In genomic region chr19:33278403-33279269, GRCh38 we compare ENCODE assay signal across 1 cellular context.
A peak's percentile ranks its signal among the peaks of the same experiment; 100 is the strongest.
TF ChIP-seq lines count a peak whose summit lies in the region.

No MANE protein-coding gene starts in this region.

TF ChIP-seq in HEK293, 187 proteins besides CTCF, POLR2A, EP300 and RAD21:
- TF ChIP-seq ZNF704 (tag by site-specific recombination; IDR thresholded peaks at IDR 0.05) (no peak), ZNF121 (tag by site-specific recombination; IDR thresholded peaks at IDR 0.05) (peak; percentile 100), GLIS1 (tag by site-specific recombination; IDR thresholded peaks at IDR 0.05) (peak; percentile 50; the same call in 1 of the 2 replicates), ZBTB48 (tag by site-specific recombination; IDR thresholded peaks at IDR 0.05) (peak; percentile 70; the same call in 1 of the 2 replicates), RBAK (tag by site-specific recombination; IDR thresholded peaks at IDR 0.05) (no peak), ZNF138 (tag by site-specific recombination; IDR thresholded peaks at IDR 0.05; ENCODE audit: borderline replicate concordance) (no peak), ZNF664 (tag by site-specific recombination; IDR thresholded peaks at IDR 0.05) (no peak), YY1 (tag by site-specific recombination; IDR thresholded peaks at IDR 0.05) (no peak), ZFP3 (tag by site-specific recombination; IDR thresholded peaks at IDR 0.05; ENCODE audit: low read depth) (no peak), MEIS1 (CRISPR knock-in tag; IDR thresholded peaks at IDR 0.05; ENCODE audit: borderline replicate concordance) (no peak), ZNF274 (IDR thresholded peaks at IDR 0.05; ENCODE audit: low read length) (no peak), ZNF274 (tag by site-specific recombination; IDR thresholded peaks at IDR 0.05; ENCODE audit: borderline replicate concordance) (no peak), GLIS2 (tag by site-specific recombination; IDR thresholded peaks at IDR 0.05) (peak; percentile 46; the same call in 1 of the 2 replicates), ZNF341 (tag by site-specific recombination; IDR thresholded peaks at IDR 0.05; ENCODE audit: low read depth) (peak; percentile 6), ZBTB8A (tag by site-specific recombination; IDR thresholded peaks at IDR 0.05) (peak; percentile 25; the same call in 1 of the 2 replicates), ZNF280C (tag by site-specific recombination; IDR thresholded peaks at IDR 0.05) (no peak), ZIC2 (tag by site-specific recombination; IDR thresholded peaks at IDR 0.05) (peak; percentile 53), BCL11B (tag by site-specific recombination; IDR thresholded peaks at IDR 0.05; ENCODE audit: low read depth) (0 out of 2 replicates have a peak, but pooled peaks have one; percentile 6), ZBTB6 (tag by site-specific recombination; IDR thresholded peaks at IDR 0.05) (no peak), ZNF529 (tag by site-specific recombination; IDR thresholded peaks at IDR 0.05; ENCODE audit: insufficient replicate concordance) (no peak), ZFHX2 (tag by site-specific recombination; conservative IDR thresholded peaks at IDR 0.05) (peak; percentile 51), ZNF169 (tag by site-specific recombination; IDR thresholded peaks at IDR 0.05) (no peak), ZFP69B (tag by site-specific recombination; IDR thresholded peaks at IDR 0.05) (no peak), ZNF692 (tag by site-specific recombination; IDR thresholded peaks at IDR 0.05) (no peak), ZNF366 (tag by site-specific recombination; conservative IDR thresholded peaks at IDR 0.05) (0 out of 2 replicates have a peak, but pooled peaks have one; percentile 29), ZNF518A (tag by site-specific recombination; conservative IDR thresholded peaks at IDR 0.05; ENCODE audit: low read depth) (no peak)
TF ChIP-seq in HEK293: peak in this region for 10.
